ENCODE assay signal across 1 cellular context in genomic region chr14:105415481-105416428, GRCh38.
TF ChIP-seq lines count a peak whose summit lies in the region.

No MANE protein-coding gene starts in this region.

TF ChIP-seq in endothelial cell of umbilical vein, 7 proteins besides CTCF, POLR2A, EP300 and RAD21:
- TF ChIP-seq FOS (IDR thresholded peaks at IDR 0.05; ENCODE audit: borderline replicate concordance, insufficient read depth, low read length) (no peak), POLR2AphosphoS5 (IDR thresholded peaks at IDR 0.05; ENCODE audit: insufficient read depth, low read depth, low read length) (no peak), JUN (IDR thresholded peaks at IDR 0.05; ENCODE audit: borderline replicate concordance, insufficient read depth, insufficient read length, low read depth) (no peak), MYC (IDR thresholded peaks at IDR 0.05; ENCODE audit: low read depth, low read length) (no peak)
